Comparison of ENCODE assay signal across 18 cellular contexts in genomic region chr14:89457007-89457406, GRCh38. TPM values are rescaled to one million over a fixed set of nuclear protein-coding genes. Genes with fewer than 3 reads are reported as not detected.
DNase-seq lines count a peak whose midpoint lies in the region; ATAC-seq and TF ChIP-seq lines count a peak whose summit lies in the region.
"Had no signal": no experiment of that assay in that cellular context is flagged by ENCODE, and none has a peak within 500 bp of the region (broad histone marks: within the 10 kb centered on the region; RNA-seq: fewer than 3 reads in every experiment).

No MANE protein-coding gene starts in this region.

- H3K9me3 ChIP-seq in Karpas-422 (ENCODE audit: low read length), result no peaks in the 10 kb centered on the region
- H3K9me3 ChIP-seq: A549 had no signal

- POLR2A ChIA-PET in RWPE1 (lab: Yijun Ruan, JAX; ENCODE audit: low non-redundant PET), result no interaction called here

- H3K27ac ChIP-seq in GM23338 (ENCODE audit: low read depth) (peak overlapping the region; percentile 45; the same call in 1 of the 2 replicates), Karpas-422 (ENCODE audit: low read length) (no peak overlapping the region), RWPE1 (no peak overlapping the region)
- H3K27ac ChIP-seq: 22Rv1, A549, C4-2B had no signal

- no peaks in the 10 kb centered on the region for H3K27me3 ChIP-seq in GM23338 (ENCODE audit: insufficient read depth)
- no peaks in the 10 kb centered on the region for H3K27me3 ChIP-seq in Karpas-422 (ENCODE audit: low read length)

- intact Hi-C loops in CD14-positive monocyte (cut with micrococcal nuclease), result loop anchor here in 1 of 2 donors (1.0 to 5.0 kb wide), 2 partner anchors 8 to 40 kb away; partner anchors contain the start of gene FOXN3

- peaks cover 5% of the 10 kb centered on the region; the same call in 1 of the 2 replicates for H3F3A ChIP-seq in GM23338 (replicated peaks; ENCODE audit: low read depth)

- DNase-seq in activated naive CD4-positive, alpha-beta T cell (lab: John Stamatoyannopoulos, UW), result no peak
- no peak for DNase-seq in CD14-positive monocyte (ENCODE audit: low spot score)
- no peak for DNase-seq in GM23338 (ENCODE audit: low spot score)
- no peak for DNase-seq in memory B cell (ENCODE audit: low spot score in 2 of 2)
- no peak for DNase-seq in hypothalamus (lab: John Stamatoyannopoulos, UW)
- no peak for DNase-seq in Karpas-422
- no peak for DNase-seq in RWPE1 (ENCODE audit: low spot score)
- DNase-seq: AML-193; CD8-positive, alpha-beta memory T cell; COR-L47; DMS 273 treated with DMSO at 0.1 percent for 48 hours; DMS53; DND-41; HCEC 1CT had no signal

- H3K79me2 ChIP-seq in GM23338 (replicated peaks; ENCODE audit: insufficient read depth), result peaks cover 54% of the 10 kb centered on the region
- H3K79me2 ChIP-seq in Karpas-422 (ENCODE audit: low read length), result no peaks in the 10 kb centered on the region

- no peaks in the 10 kb centered on the region for H3K27me3 Mint-ChIP-seq in activated naive CD4-positive, alpha-beta T cell treated with anti-CD3 and anti-CD28 coated beads, Interleukin-2, amount 50 U/mL, for 24 hours
- peaks cover 0 to 1% (median 0%) of the 10 kb centered on the region in 3 donors for H3K27me3 Mint-ChIP-seq in CD14-positive monocyte (ENCODE audit: low read depth in 3 of 3)
- H3K27me3 Mint-ChIP-seq in GM23338 (ENCODE audit: insufficient read depth, low read depth, poor library complexity), result peaks cover 4% of the 10 kb centered on the region
- no peaks in the 10 kb centered on the region for H3K27me3 Mint-ChIP-seq in memory B cell

- H3K4me3 Mint-ChIP-seq in activated naive CD4-positive, alpha-beta T cell treated with anti-CD3 and anti-CD28 coated beads, Interleukin-2, amount 50 U/mL, for 24 hours, result no peak overlapping the region
- H3K4me3 Mint-ChIP-seq in CD14-positive monocyte (no peak overlapping the region), GM23338 (no peak overlapping the region), memory B cell (no peak overlapping the region)
- H3K4me3 Mint-ChIP-seq: CD8-positive, alpha-beta memory T cell had no signal

- CTCF ChIA-PET in RWPE1 (lab: Yijun Ruan, JAX), result no interaction called here

- H2AFZ ChIP-seq in GM23338 (no peak overlapping the region), Karpas-422 (ENCODE audit: low read length) (no peak overlapping the region)

- no peak overlapping the region for H3K9ac ChIP-seq in Karpas-422 (ENCODE audit: low read length)

- ATAC-seq in GM23338, result no peak
- ATAC-seq in memory B cell (ENCODE audit: low read depth), result no peak
- ATAC-seq: A549 had no signal

- H3K9me3 Mint-ChIP-seq in activated naive CD4-positive, alpha-beta T cell treated with anti-CD3 and anti-CD28 coated beads, Interleukin-2, amount 50 U/mL, for 24 hours, result no peaks in the 10 kb centered on the region
- H3K9me3 Mint-ChIP-seq in CD14-positive monocyte (no peaks in the 10 kb centered on the region), GM23338 (no peaks in the 10 kb centered on the region), memory B cell (no peaks in the 10 kb centered on the region)
- H3K9me3 Mint-ChIP-seq: CD8-positive, alpha-beta memory T cell had no signal

- H3K4me2 ChIP-seq in GM23338, result no peak overlapping the region
- no peak overlapping the region for H3K4me2 ChIP-seq in Karpas-422 (ENCODE audit: low read depth, low read length, poor library complexity, severe bottlenecking)
- H3K4me2 ChIP-seq: A549 had no signal

- no peaks in the 10 kb centered on the region for H4K20me1 ChIP-seq in GM23338 (replicated peaks; ENCODE audit: insufficient read depth)
- no peaks in the 10 kb centered on the region for H4K20me1 ChIP-seq in Karpas-422 (ENCODE audit: insufficient read depth, low read depth, low read length)

- H3K4me1 Mint-ChIP-seq in activated naive CD4-positive, alpha-beta T cell treated with anti-CD3 and anti-CD28 coated beads, Interleukin-2, amount 50 U/mL, for 24 hours, result peaks cover 34% of the 10 kb centered on the region
- H3K4me1 Mint-ChIP-seq in CD14-positive monocyte, result peaks cover 65% of the 10 kb centered on the region
- peaks cover 55% of the 10 kb centered on the region for H3K4me1 Mint-ChIP-seq in GM23338
- peaks cover 20% of the 10 kb centered on the region for H3K4me1 Mint-ChIP-seq in memory B cell

- peaks cover 7% of the 10 kb centered on the region for H3K36me3 Mint-ChIP-seq in activated naive CD4-positive, alpha-beta T cell treated with anti-CD3 and anti-CD28 coated beads, Interleukin-2, amount 50 U/mL, for 24 hours
- H3K36me3 Mint-ChIP-seq in CD14-positive monocyte (peaks cover 26 to 34% of the 10 kb centered on the region in 2 donors), GM23338 (ENCODE audit: low read depth) (peaks cover 8% of the 10 kb centered on the region; the same call in 2 of the 3 replicates), memory B cell (no peaks in the 10 kb centered on the region)

- TF ChIP-seq CTCF in CD14-positive monocyte (IDR thresholded peaks at IDR 0.05) (no peak), GM23338 (conservative IDR thresholded peaks at IDR 0.05; ENCODE audit: low read depth in 2 of 2) (no peak), RWPE1 (conservative IDR thresholded peaks at IDR 0.05; ENCODE audit: low read depth) (no peak)

- H3K9me2 ChIP-seq in GM23338 (ENCODE audit: insufficient read depth) (no peaks in the 10 kb centered on the region), Karpas-422 (replicated peaks; ENCODE audit: insufficient read depth, low read length) (no peaks in the 10 kb centered on the region)

- peak overlapping the region; percentile 17 for H3K27ac Mint-ChIP-seq in activated naive CD4-positive, alpha-beta T cell treated with anti-CD3 and anti-CD28 coated beads, Interleukin-2, amount 50 U/mL, for 24 hours
- H3K27ac Mint-ChIP-seq in CD14-positive monocyte (peak overlapping the region in 5 of 7 donors; percentile 14 to 95 (median 91)), GM23338 (no peak overlapping the region), memory B cell (peak overlapping the region; percentile 7)

- peaks cover 43% of the 10 kb centered on the region for H3K4me1 ChIP-seq in GM23338 (ENCODE audit: insufficient read depth)
- H3K4me1 ChIP-seq in Karpas-422 (ENCODE audit: low read length), result peaks cover under 1% of the 10 kb centered on the region; the same call in 1 of the 2 replicates
- H3K4me1 ChIP-seq: A549 had no signal

- no peak overlapping the region for H3K4me3 ChIP-seq in GM23338
- H3K4me3 ChIP-seq in Karpas-422 (ENCODE audit: low read length), result no peak overlapping the region
- H3K4me3 ChIP-seq: A549 had no signal

- no peaks in the 10 kb centered on the region for H3K36me3 ChIP-seq in GM23338 (ENCODE audit: insufficient read depth)
- no peaks in the 10 kb centered on the region for H3K36me3 ChIP-seq in Karpas-422 (ENCODE audit: insufficient read depth, low read length)

TF ChIP-seq in GM23338, 12 proteins besides CTCF, POLR2A, EP300 and RAD21 (continues in another document):
- TF ChIP-seq EZH2phosphoT487 (IDR thresholded peaks at IDR 0.05; ENCODE audit: unreplicated experiment) (no peak), REST (IDR thresholded peaks at IDR 0.05; ENCODE audit: unreplicated experiment) (no peak), STAT1 (IDR thresholded peaks at IDR 0.05; ENCODE audit: unreplicated experiment) (no peak), JUNB (IDR thresholded peaks at IDR 0.05; ENCODE audit: unreplicated experiment) (no peak), NANOG (IDR thresholded peaks at IDR 0.05; ENCODE audit: borderline replicate concordance) (no peak), POLR2AphosphoS5 (IDR thresholded peaks at IDR 0.05; ENCODE audit: low read depth) (no peak), ZNF331 (CRISPR knock-in tag; IDR thresholded peaks at IDR 0.05; ENCODE audit: low read depth) (no peak), EZH2 (IDR thresholded peaks at IDR 0.05; ENCODE audit: low read depth, unreplicated experiment) (no peak)
- TF ChIP-seq, protein P1, sequence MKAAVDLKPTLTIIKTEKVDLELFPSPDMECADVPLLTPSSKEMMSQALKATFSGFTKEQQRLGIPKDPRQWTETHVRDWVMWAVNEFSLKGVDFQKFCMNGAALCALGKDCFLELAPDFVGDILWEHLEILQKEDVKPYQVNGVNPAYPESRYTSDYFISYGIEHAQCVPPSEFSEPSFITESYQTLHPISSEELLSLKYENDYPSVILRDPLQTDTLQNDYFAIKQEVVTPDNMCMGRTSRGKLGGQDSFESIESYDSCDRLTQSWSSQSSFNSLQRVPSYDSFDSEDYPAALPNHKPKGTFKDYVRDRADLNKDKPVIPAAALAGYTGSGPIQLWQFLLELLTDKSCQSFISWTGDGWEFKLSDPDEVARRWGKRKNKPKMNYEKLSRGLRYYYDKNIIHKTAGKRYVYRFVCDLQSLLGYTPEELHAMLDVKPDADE (IDR thresholded peaks at IDR 0.05), result no peak

RNA-seq across cellular contexts. Expression of gene FOXN3, which starts 40.0 kb away (rescaled TPM):
- polyA plus RNA-seq in CD14-positive monocyte (10 to 100 TPM; 38.7 to 42.0 TPM), GM23338 (2016; fragmentation: Nextera tagmentation; extraction: Ambion mirVana) (88.3 and 98.9 TPM in 2 replicates)
- total RNA-seq in GM23338 (2014; rRNA removed; shearing (Covaris generic)), result 149 and 167 TPM in 2 replicates
- total RNA-seq in Karpas-422 (2014; rRNA removed; shearing (Covaris generic); ENCODE audit: low replicate concordance), result 8.9 and 13.8 TPM in 2 replicates

Comparison
In these comparisons a context has a peak if more than half of its experiments do, and no peak if none do; other contexts are left out.
1. RNA of gene FOXN3, which starts 40.0 kb away (total RNA-seq): 149 to 167 TPM in GM23338; 8.9 to 13.8 TPM in Karpas-422; every median in the first group is over 10 times any median in the second.